8 cellular contexts compared by ENCODE assay signal in the genomic region with DNA sequence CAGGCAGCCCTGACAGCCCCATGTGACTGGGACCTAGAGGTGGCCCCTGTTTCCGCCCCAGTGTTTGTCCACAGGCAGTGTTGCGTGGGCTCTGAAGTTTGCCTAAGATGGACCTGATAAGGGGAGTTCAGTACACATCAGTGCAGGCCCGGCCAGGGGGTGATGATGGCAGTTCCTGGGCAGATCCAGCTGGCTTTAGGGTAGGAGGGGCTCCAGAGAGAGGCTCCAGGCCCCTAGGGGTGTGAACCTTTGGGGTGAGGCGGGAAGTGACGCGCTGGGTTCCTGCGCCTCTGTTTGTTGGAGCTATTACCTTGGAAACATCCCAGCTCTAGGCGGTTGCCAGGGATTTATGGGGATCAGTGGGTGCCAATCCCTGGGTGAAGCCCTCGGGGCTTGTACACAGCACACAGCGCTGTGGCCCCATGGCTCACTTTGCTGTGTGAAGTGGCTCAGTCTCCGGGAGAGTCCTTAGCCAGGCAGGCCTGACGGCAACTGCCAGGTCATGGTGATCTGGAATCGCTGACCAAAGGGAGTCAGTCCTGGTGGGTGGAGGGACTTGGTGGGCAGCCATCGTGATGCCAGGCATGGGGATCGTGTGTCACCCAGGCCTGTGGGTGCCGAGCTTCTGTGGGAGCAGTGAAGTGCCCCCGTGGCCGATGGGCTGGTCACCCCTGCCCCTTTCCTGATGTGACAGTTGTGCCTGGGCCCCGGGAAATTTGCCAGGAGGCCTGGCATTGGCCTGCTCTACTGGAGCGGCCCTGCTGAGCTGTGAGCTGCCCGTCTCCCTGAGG.
DNase-seq lines count a peak whose midpoint lies in the region; ATAC-seq and TF ChIP-seq lines count a peak whose summit lies in the region.

No MANE protein-coding gene starts in this region.

- WGBS in stomach, 5 donors: 26 to 54% (median 34%) methylated on average over 15 to 21 of the region's 21 CpGs

- H3K27ac Mint-ChIP-seq in HFFc6: peak overlapping the region; percentile 97
- no peak overlapping the region for H3K27ac Mint-ChIP-seq in T-helper 17 cell

- no peak for TF ChIP-seq EP300 in stomach (IDR thresholded peaks at IDR 0.05)

- H3K27me3 Mint-ChIP-seq in HFFc6 (ENCODE audit: insufficient read depth) (peaks cover 8% of the 10 kb centered on the region), T-helper 17 cell (peaks cover 21% of the 10 kb centered on the region)

- no peaks in the 10 kb centered on the region; the same call in 1 of the 2 replicates for H3K36me3 Mint-ChIP-seq in HFFc6 (ENCODE audit: low read depth)
- no peaks in the 10 kb centered on the region for H3K36me3 Mint-ChIP-seq in T-helper 17 cell (ENCODE audit: low read depth)

- H3K4me1 ChIP-seq in right atrium auricular region (peaks cover 0 to 48% of the 10 kb centered on the region in 2 donors), stomach (peaks cover 45 to 76% (median 64%) of the 10 kb centered on the region in 4 donors)

- H3K4me3 Mint-ChIP-seq in HFFc6: peak overlapping the region; percentile 74
- H3K4me3 Mint-ChIP-seq in T-helper 17 cell: no peak overlapping the region

- no peak for TF ChIP-seq POLR2A in stomach (IDR thresholded peaks at IDR 0.05)

- H3K27ac ChIP-seq in right atrium auricular region (peak overlapping the region; percentile 75 to 84), stomach (peak overlapping the region; percentile 84 to 94 (median 93))

- intact Hi-C loops in stomach (cut with DNase I; ENCODE audit: low total_unique reads): no loop called here

- H3K36me3 ChIP-seq in right atrium auricular region: no peaks in the 10 kb centered on the region
- no peaks in the 10 kb centered on the region for H3K36me3 ChIP-seq in stomach

- TF ChIP-seq CTCF in HFFc6 (IDR thresholded peaks at IDR 0.05) (no peak), right atrium auricular region (IDR thresholded peaks at IDR 0.05) (no peak), stomach (IDR thresholded peaks at IDR 0.05) (no peak)

- peaks cover 72% of the 10 kb centered on the region for H3K4me1 Mint-ChIP-seq in HFFc6 (ENCODE audit: low read depth)
- peaks cover 11% of the 10 kb centered on the region for H3K4me1 Mint-ChIP-seq in T-helper 17 cell

- no peaks in the 10 kb centered on the region for H3K9me3 ChIP-seq in right atrium auricular region
- H3K9me3 ChIP-seq in stomach: no peaks in the 10 kb centered on the region
- no peaks in the 10 kb centered on the region for H3K9me3 ChIP-seq in T-helper 17 cell (ENCODE audit: control insufficient read depth, low read length, poor library complexity, severe bottlenecking)

- no peaks in the 10 kb centered on the region for H3K27me3 ChIP-seq in right atrium auricular region
- H3K27me3 ChIP-seq in stomach: peaks cover 0 to 3% (median 1%) of the 10 kb centered on the region in 3 donors

- no peak for ATAC-seq in GM18498 (IDR thresholded peaks at IDR 0.05; ENCODE audit: unreplicated experiment)
- no peak for ATAC-seq in HG03045 (IDR thresholded peaks at IDR 0.05; ENCODE audit: unreplicated experiment)
- no peak for ATAC-seq in T-helper 17 cell

- peak; percentile 50 for DNase-seq in HFFc6
- DNase-seq in SW 1271 (lab: John Stamatoyannopoulos, UW): peak; percentile 50 to 87
- DNase-seq in right atrium auricular region (ENCODE audit: low spot score): no peak
- peak; percentile 88 for DNase-seq in stomach
- DNase-seq in COLO829 (ENCODE audit: low spot score): no peak
- DNase-seq in T-helper 17 cell: no peak

- H3K4me3 ChIP-seq in right atrium auricular region (no peak overlapping the region), stomach (no peak overlapping the region)

- no peaks in the 10 kb centered on the region for H3K9me3 Mint-ChIP-seq in HFFc6

Comparison
In these comparisons a context has a peak if more than half of its experiments do, and no peak if none do; other contexts are left out.
1. DNase-seq: peak in HFFc6 (single experiment), SW 1271 (2 of 2) and stomach (single experiment); none in right atrium auricular region (single experiment), COLO829 (single experiment) and T-helper 17 cell (0 of 3).